1 cellular context compared by ENCODE assay signal in genomic region chr3:96416549-96417255, GRCh38.
TF ChIP-seq lines count a peak whose summit lies in the region.

No MANE protein-coding gene starts in this region.

TF ChIP-seq in GM23338, 12 proteins besides CTCF, POLR2A, EP300 and RAD21 (continued from another document):
- no peak for TF ChIP-seq ZNF462 (CRISPR knock-in tag; IDR thresholded peaks at IDR 0.05)
- TF ChIP-seq ETS1 (IDR thresholded peaks at IDR 0.05): no peak
- no peak for TF ChIP-seq EZH2 (IDR thresholded peaks at IDR 0.05; ENCODE audit: low read depth, unreplicated experiment)
- no peak for TF ChIP-seq POLR2AphosphoS5 (IDR thresholded peaks at IDR 0.05; ENCODE audit: low read depth)
